In genomic region chr14:90903101-90903500, GRCh38 we compare ENCODE assay signal across 8 cellular contexts.
DNase-seq lines count a peak whose midpoint lies in the region; ATAC-seq, FAIRE-seq and TF ChIP-seq lines count a peak whose summit lies in the region.

No MANE protein-coding gene starts in this region.

- peaks cover 10% of the 10 kb centered on the region for H3K36me3 ChIP-seq in CD8-positive, alpha-beta memory T cell (ENCODE audit: insufficient read depth, low read length)

- no peak overlapping the region for H3K4me3 Mint-ChIP-seq in CD8-positive, alpha-beta memory T cell

- H3K27me3 Mint-ChIP-seq in CD8-positive, alpha-beta memory T cell: no peaks in the 10 kb centered on the region

- no peaks in the 10 kb centered on the region for H3K9me3 ChIP-seq in CD8-positive, alpha-beta memory T cell (ENCODE audit: low read length)

- H3K4me1 Mint-ChIP-seq in CD8-positive, alpha-beta memory T cell: peaks cover 0 to 7% (median 0%) of the 10 kb centered on the region in 3 donors

- POLR2A ChIA-PET in CD8-positive, alpha-beta memory T cell (lab: Charles Lee): interaction anchor here (1.9 kb wide), 1 partner anchor 272 kb away, joined by 7 read pairs; no protein-coding TSS in a partner anchor

- intact Hi-C loops in left colon (cut with DNase I, micrococcal nuclease): loop anchor here (2.0 to 10.0 kb wide), 3 partner anchors 270 to 384 kb away; no protein-coding TSS in a partner anchor

- peak; percentile 99 for FAIRE-seq in H54 (lab: Jason Lieb, UNC)

- no peak overlapping the region for H3K4me3 ChIP-seq in CD8-positive, alpha-beta memory T cell (ENCODE audit: low read length)

- no peaks in the 10 kb centered on the region for H3K4me1 ChIP-seq in CD8-positive, alpha-beta memory T cell (ENCODE audit: insufficient read depth, low read length)

- no peak for TF ChIP-seq POLR2A in H54 (IDR thresholded peaks at IDR 0.05; ENCODE audit: low read depth, low read length)

- H3K27ac Mint-ChIP-seq in CD8-positive, alpha-beta memory T cell: peak overlapping the region in 2 of 8 donors; percentile 38 to 48

- peak; percentile 24 to 66 (median 45) for DNase-seq in CD8-positive, alpha-beta memory T cell
- DNase-seq in H54 (ENCODE audit: insufficient read length, low spot score): peak; percentile 40
- DNase-seq in NCI-H2107 treated with DMSO at 0.1 percent for 48 hours (lab: John Stamatoyannopoulos, UW; ENCODE audit: unreplicated experiment): peak; percentile 75
- DNase-seq in activated CD4-positive, CD25-positive, alpha-beta regulatory T cell (lab: John Stamatoyannopoulos, UW): peak in 3 of 4 experiments; percentile 20 to 48 (median 25)
- DNase-seq in cerebellar cortex (ENCODE audit: low spot score): peak; percentile 89
- peak; percentile 45 to 46 for DNase-seq in left colon
- peak; percentile 71 for DNase-seq in stimulated activated CD4-positive, alpha-beta T cell treated with anti-CD3 and anti-CD28 coated beads, Interleukin-4, amount 100 ng/mL, for 24 hours

- peak; percentile 96 for ATAC-seq in left colon
- ATAC-seq in HG02870 (IDR thresholded peaks at IDR 0.05; ENCODE audit: unreplicated experiment): no peak

- no peaks in the 10 kb centered on the region for H3K27me3 ChIP-seq in CD8-positive, alpha-beta memory T cell (ENCODE audit: insufficient read depth, low read length, poor library complexity, severe bottlenecking)

- peaks cover 6 to 43% (median 18%) of the 10 kb centered on the region in 3 donors for H3K36me3 Mint-ChIP-seq in CD8-positive, alpha-beta memory T cell

- H3K9me3 Mint-ChIP-seq in CD8-positive, alpha-beta memory T cell: no peaks in the 10 kb centered on the region

- CTCF ChIA-PET in CD8-positive, alpha-beta memory T cell (lab: Charles Lee): interaction anchor here (0.6 to 5.4 kb wide), 25 partner anchors 8 to 524 kb away, joined by 3 to 120 read pairs (median 3); partner anchors contain the start of genes DGLUCY and GPR68

- H3K27ac ChIP-seq in CD8-positive, alpha-beta memory T cell (ENCODE audit: low read depth, low read length): no peak overlapping the region

Comparison
In these comparisons a context has a peak if more than half of its experiments do, and no peak if none do; other contexts are left out.
1. DNase-seq: peak in every context shown above with its lines; median percentile 89 in cerebellar cortex; 75 in NCI-H2107 treated with DMSO at 0.1 percent for 48 hours; 71 in stimulated activated CD4-positive, alpha-beta T cell treated with anti-CD3 and anti-CD28 coated beads, Interleukin-4, amount 100 ng/mL, for 24 hours; 46 in left colon; 45 in CD8-positive, alpha-beta memory T cell; 40 in H54; 25 in activated CD4-positive, CD25-positive, alpha-beta regulatory T cell.